1 cellular context compared by ENCODE assay signal in genomic region chr3:14333215-14333614, GRCh38.
TF ChIP-seq lines count a peak whose summit lies in the region.

No MANE protein-coding gene starts in this region.

TF ChIP-seq in K562, 482 proteins besides CTCF, POLR2A, EP300 and RAD21 (continued from another document):
- TF ChIP-seq RBM25 (IDR thresholded peaks at IDR 0.05; ENCODE audit: low read depth, low read length, severe bottlenecking) (peak; percentile 42), ZNF24 (IDR thresholded peaks at IDR 0.05) (no peak), CGGBP1 (CRISPR knock-in tag; IDR thresholded peaks at IDR 0.05) (no peak), SAP30 (IDR thresholded peaks at IDR 0.05; ENCODE audit: borderline replicate concordance, insufficient read depth, low read depth, low read length, poor library complexity, severe bottlenecking) (no peak), ELK1 (CRISPR knock-in tag; IDR thresholded peaks at IDR 0.05) (no peak), SMC3 (conservative IDR thresholded peaks at IDR 0.05; ENCODE audit: insufficient read depth, low read depth, low read length) (no peak), NR2F6 (CRISPR knock-in tag; IDR thresholded peaks at IDR 0.05) (no peak), MAFF (IDR thresholded peaks at IDR 0.05; ENCODE audit: low read length) (no peak), ZNF436 (CRISPR knock-in tag; IDR thresholded peaks at IDR 0.05) (peak; percentile 73; the same call in 1 of the 2 replicates), BCOR (IDR thresholded peaks at IDR 0.05) (peak; percentile 81)
